1 cellular context compared by ENCODE assay signal in the genomic region with DNA sequence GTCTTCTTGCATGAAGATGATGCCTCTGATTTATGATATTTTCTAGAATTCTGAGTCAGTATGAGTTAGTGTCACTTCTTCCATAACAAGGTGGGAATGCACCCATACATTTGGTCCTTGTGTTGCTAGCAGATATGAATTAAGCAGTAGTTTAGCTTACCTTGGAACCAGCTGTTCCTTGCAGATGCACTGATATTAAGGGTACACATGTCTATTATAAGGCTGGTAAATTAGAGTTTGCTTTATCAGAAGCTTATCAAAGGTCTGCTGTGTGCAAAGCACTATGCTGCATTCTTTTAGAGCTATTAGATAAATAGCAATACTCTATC.
TF ChIP-seq lines count a peak whose summit lies in the region.

No MANE protein-coding gene starts in this region.

TF ChIP-seq in GM23338, 12 proteins besides CTCF, POLR2A, EP300 and RAD21 (continued from another document):
- TF ChIP-seq, protein P1, sequence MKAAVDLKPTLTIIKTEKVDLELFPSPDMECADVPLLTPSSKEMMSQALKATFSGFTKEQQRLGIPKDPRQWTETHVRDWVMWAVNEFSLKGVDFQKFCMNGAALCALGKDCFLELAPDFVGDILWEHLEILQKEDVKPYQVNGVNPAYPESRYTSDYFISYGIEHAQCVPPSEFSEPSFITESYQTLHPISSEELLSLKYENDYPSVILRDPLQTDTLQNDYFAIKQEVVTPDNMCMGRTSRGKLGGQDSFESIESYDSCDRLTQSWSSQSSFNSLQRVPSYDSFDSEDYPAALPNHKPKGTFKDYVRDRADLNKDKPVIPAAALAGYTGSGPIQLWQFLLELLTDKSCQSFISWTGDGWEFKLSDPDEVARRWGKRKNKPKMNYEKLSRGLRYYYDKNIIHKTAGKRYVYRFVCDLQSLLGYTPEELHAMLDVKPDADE (IDR thresholded peaks at IDR 0.05): no peak
- TF ChIP-seq REST (IDR thresholded peaks at IDR 0.05; ENCODE audit: unreplicated experiment): no peak
- TF ChIP-seq ZNF331 (CRISPR knock-in tag; IDR thresholded peaks at IDR 0.05; ENCODE audit: low read depth): no peak
- no peak for TF ChIP-seq EZH2phosphoT487 (IDR thresholded peaks at IDR 0.05; ENCODE audit: unreplicated experiment)
- no peak for TF ChIP-seq POLR2AphosphoS5 (IDR thresholded peaks at IDR 0.05; ENCODE audit: low read depth)
- no peak for TF ChIP-seq CREB1 (CRISPR knock-in tag; IDR thresholded peaks at IDR 0.05; ENCODE audit: low read depth)
- TF ChIP-seq JUNB (IDR thresholded peaks at IDR 0.05; ENCODE audit: unreplicated experiment): no peak
- TF ChIP-seq NANOG (IDR thresholded peaks at IDR 0.05; ENCODE audit: borderline replicate concordance): no peak
- TF ChIP-seq ZNF114 (CRISPR knock-in tag; IDR thresholded peaks at IDR 0.05): no peak
- TF ChIP-seq STAT1 (IDR thresholded peaks at IDR 0.05; ENCODE audit: unreplicated experiment): no peak
